ENCODE assay signal across 13 cellular contexts in genomic region chr20:50280851-50281655, GRCh38.
DNase-seq lines count a peak whose midpoint lies in the region; ATAC-seq, FAIRE-seq and TF ChIP-seq lines count a peak whose summit lies in the region.
"Had no signal": no experiment of that assay in that cellular context is flagged by ENCODE, and none has a peak within 500 bp of the region (broad histone marks: within the 10 kb centered on the region; RNA-seq: fewer than 3 reads in every experiment).

No MANE protein-coding gene starts in this region.

- H3K27me3 ChIP-seq in trophoblast cell (ENCODE audit: insufficient read depth, low read length) (no peaks in the 10 kb centered on the region), Caco-2 (replicated peaks; ENCODE audit: control insufficient read depth, insufficient read depth, low read length) (no peaks in the 10 kb centered on the region), H9 (ENCODE audit: insufficient read depth, low read length) (no peaks in the 10 kb centered on the region)

- H3K4me2 ChIP-seq in A549 = no peak overlapping the region
- no peak overlapping the region for H3K4me2 ChIP-seq in trophoblast cell (ENCODE audit: low read length)
- no peak overlapping the region for H3K4me2 ChIP-seq in H9 (ENCODE audit: insufficient read depth, insufficient read length, low read length)

- H3K36me3 ChIP-seq in trophoblast cell (ENCODE audit: control insufficient read depth in 1 of 2, insufficient read depth in 2 of 2, low read length in 2 of 2) (no peaks in the 10 kb centered on the region), Caco-2 (ENCODE audit: control insufficient read depth, insufficient read depth, low read length) (no peaks in the 10 kb centered on the region)
- H3K36me3 ChIP-seq: HAP-1 had no signal

- H3K9ac ChIP-seq in trophoblast cell (ENCODE audit: low read length) (no peak overlapping the region), H9 (ENCODE audit: extremely low read depth, insufficient read length, low read length) (no peak overlapping the region)

- H3K23me2 ChIP-seq in H9 (ENCODE audit: insufficient read length, low read depth, low read length, poor library complexity, severe bottlenecking) = no peaks in the 10 kb centered on the region

- H4K91ac ChIP-seq in trophoblast cell (ENCODE audit: low read depth, low read length) (peak overlapping the region; percentile 71), H9 (ENCODE audit: insufficient read length, low read depth, low read length) (no peak overlapping the region)

- H3K27ac Mint-ChIP-seq in Caco-2 (ENCODE audit: unreplicated experiment) = no peak overlapping the region
- H3K27ac Mint-ChIP-seq in H9 = no peak overlapping the region

- H3K27me3 Mint-ChIP-seq in Caco-2 (ENCODE audit: insufficient read depth, unreplicated experiment) (no peaks in the 10 kb centered on the region), H9 (ENCODE audit: low read depth) (peaks cover 8% of the 10 kb centered on the region)

- WGBS in A549 (ENCODE audit: missing lambda C conversion rate) = 84% methylated on average over 9 of the region's 9 CpGs
- WGBS in trophoblast cell (ENCODE audit: extremely low coverage, insufficient coverage, insufficient read length) = no CpG with 5 or more reads among the region's 9 CpGs
- no CpG with 5 or more reads among the region's 9 CpGs for WGBS in H9 (ENCODE audit: extremely low coverage, insufficient read length, low lambda C conversion rate)

- H2BK20ac ChIP-seq in H9 (ENCODE audit: low read depth, low read length, poor library complexity, severe bottlenecking) = no peak overlapping the region

- no peak for ATAC-seq in A549
- no peak for ATAC-seq in HG03045 (IDR thresholded peaks at IDR 0.05; ENCODE audit: unreplicated experiment)

- CTCF ChIA-PET in A549 (lab: Yijun Ruan, JAX) = interaction anchor here (0.7 to 3.0 kb wide), 14 partner anchors 8 to 183 kb away, joined by 3 to 9 read pairs (median 3); no protein-coding TSS in a partner anchor
- CTCF ChIA-PET in Caco-2 (lab: Charles Lee) = interaction anchor here (0.6 to 0.7 kb wide), 4 partner anchors 7 to 35 kb away, joined by 3 read pairs; no protein-coding TSS in a partner anchor

- no peak for FAIRE-seq in A549 (lab: Jason Lieb, UNC)

- H3K9me3 Mint-ChIP-seq in Caco-2 (ENCODE audit: unreplicated experiment) (no peaks in the 10 kb centered on the region), H9 (no peaks in the 10 kb centered on the region; a peak in 2 of 5 replicates)

- intact Hi-C loops in Caco-2 (cut with micrococcal nuclease; ENCODE audit: unreplicated experiment) = no loop called here

- H2BK15ac ChIP-seq in H9 (ENCODE audit: low read depth, low read length) = no peak overlapping the region

- TF ChIP-seq CTCF in A549 (IDR thresholded peaks at IDR 0.05) (no peak), fibroblast of villous mesenchyme (IDR thresholded peaks at IDR 0.05; ENCODE audit: insufficient read depth, low read depth, low read length) (no peak), Caco-2 (IDR thresholded peaks at IDR 0.05; ENCODE audit: insufficient read depth in 1 of 2, low read depth in 1 of 2, low read length in 1 of 2, severe bottlenecking in 1 of 2, unreplicated experiment in 1 of 2) (no peak), H9 (conservative IDR thresholded peaks at IDR 0.05) (no peak)

- TF ChIP-seq RAD21 in A549 (conservative IDR thresholded peaks at IDR 0.05 in 1 of 2, IDR thresholded peaks at IDR 0.05 in 1 of 2) = no peak

- no peaks in the 10 kb centered on the region for H3K9me3 ChIP-seq in A549
- no peaks in the 10 kb centered on the region for H3K9me3 ChIP-seq in trophoblast cell (ENCODE audit: insufficient read depth, low read depth, low read length)
- H3K9me3 ChIP-seq in Caco-2 = no peaks in the 10 kb centered on the region
- no peaks in the 10 kb centered on the region for H3K9me3 ChIP-seq in H9 (ENCODE audit: control insufficient read depth, low read depth, low read length)
- H3K9me3 ChIP-seq: HAP-1 had no signal

- H3K36me3 Mint-ChIP-seq in Caco-2 (ENCODE audit: insufficient read depth, unreplicated experiment) (no peaks in the 10 kb centered on the region), H9 (ENCODE audit: insufficient read depth in 1 of 3, low read depth in 3 of 3) (no peaks in the 10 kb centered on the region)

- no peaks in the 10 kb centered on the region for H4K20me1 ChIP-seq in H9 (ENCODE audit: control insufficient read depth, insufficient read depth, insufficient read length)

- TF ChIP-seq POLR2A in A549 (IDR thresholded peaks at IDR 0.05; ENCODE audit: low read length) = no peak

- H3K14ac ChIP-seq in trophoblast cell (ENCODE audit: low read length) (no peak overlapping the region), H9 (ENCODE audit: insufficient read depth, low read length) (no peak overlapping the region)

- no peak overlapping the region for H4K12ac ChIP-seq in trophoblast cell (ENCODE audit: low read depth, low read length)

- DNase-seq in A549 (ENCODE audit: low read depth in 1 of 2, low spot score in 1 of 2) = no peak
- DNase-seq in MV-4-11 (lab: John Stamatoyannopoulos, UW) = peak; percentile 82
- peak; percentile 91 for DNase-seq in fibroblast of villous mesenchyme (ENCODE audit: low read depth)
- peak in 1 of 2 donors; percentile 38 for DNase-seq in trophoblast cell
- DNase-seq in Caco-2 = no peak
- no peak for DNase-seq in GOT3 (lab: John Stamatoyannopoulos, UW)
- DNase-seq in H9 = no peak
- DNase-seq: NCI-H1417 treated with DMSO at 0.1 percent for 48 hours, NCI-H2029, SIG-M5 had no signal

- H4K5ac ChIP-seq in H9 (ENCODE audit: insufficient read length, low read depth, low read length) = no peak overlapping the region

- H3K27ac ChIP-seq in A549 (peak overlapping the region; percentile 96), trophoblast cell (ENCODE audit: low read depth, low read length) (no peak overlapping the region), H9 (ENCODE audit: insufficient read length, low read depth, low read length) (no peak overlapping the region)
- H3K27ac ChIP-seq: C4-2B had no signal

- H2BK5ac ChIP-seq in trophoblast cell (ENCODE audit: low read depth, low read length, poor library complexity) (peak overlapping the region; percentile 38), H9 (ENCODE audit: insufficient read length, low read length) (no peak overlapping the region)

- peaks cover 76% of the 10 kb centered on the region for H3K4me1 ChIP-seq in A549
- peaks cover 23 to 27% of the 10 kb centered on the region in 2 experiments for H3K4me1 ChIP-seq in trophoblast cell (ENCODE audit: control insufficient read depth in 1 of 2, insufficient read depth in 2 of 2, low read length in 2 of 2)
- H3K4me1 ChIP-seq in Caco-2 = peaks cover 34% of the 10 kb centered on the region
- H3K4me1 ChIP-seq in H9 (ENCODE audit: insufficient read depth, low read length) = no peaks in the 10 kb centered on the region
- H3K4me1 ChIP-seq: HAP-1 had no signal

- no TSS peak for BruUV-seq in Caco-2 (replicated peaks; lab: Mats Ljungman, UMichigan)

- H4K8ac ChIP-seq in trophoblast cell (ENCODE audit: low read depth, low read length) (no peak overlapping the region), H9 (replicated peaks; ENCODE audit: insufficient read length, low read depth, low read length) (no peak overlapping the region)

- POLR2A ChIA-PET in A549 (lab: Yijun Ruan, JAX) (no interaction called here), Caco-2 (lab: Charles Lee) (no interaction called here)

- H3T11ph ChIP-seq in H9 (ENCODE audit: low read length) = no peak overlapping the region

- H3K18ac ChIP-seq in trophoblast cell (ENCODE audit: low read length) (no peak overlapping the region), H9 (ENCODE audit: insufficient read length, low read depth, low read length) (no peak overlapping the region)

- peaks cover 14% of the 10 kb centered on the region for H3K4me1 Mint-ChIP-seq in Caco-2 (ENCODE audit: low read depth, unreplicated experiment)
- peaks cover 2 to 21% of the 10 kb centered on the region in 2 experiments; a peak in 2 of 4 replicates for H3K4me1 Mint-ChIP-seq in H9

- H3K23ac ChIP-seq in trophoblast cell (ENCODE audit: low read length) = no peak overlapping the region
- H3K23ac ChIP-seq in H9 (ENCODE audit: insufficient read length, low read depth, low read length) = no peak overlapping the region

- no peak overlapping the region for H3K56ac ChIP-seq in H9 (ENCODE audit: insufficient read length, low read depth, low read length)

- H3K79me2 ChIP-seq in trophoblast cell (ENCODE audit: control insufficient read depth, insufficient read depth, low read length, poor library complexity) (peaks cover 2% of the 10 kb centered on the region), H9 (ENCODE audit: insufficient read depth, low read length) (no peaks in the 10 kb centered on the region)

- H3K4me3 Mint-ChIP-seq in Caco-2 (ENCODE audit: unreplicated experiment) = no peak overlapping the region
- no peak overlapping the region for H3K4me3 Mint-ChIP-seq in H9

- H2BK12ac ChIP-seq in trophoblast cell (ENCODE audit: low read length) (no peak overlapping the region), H9 (ENCODE audit: insufficient read length, low read depth, low read length) (no peak overlapping the region)

- TF ChIP-seq EP300 in A549 (IDR thresholded peaks at IDR 0.05) = no peak

- no peak overlapping the region for H3K4ac ChIP-seq in trophoblast cell (ENCODE audit: low read depth, low read length)
- no peak overlapping the region for H3K4ac ChIP-seq in H9 (ENCODE audit: low read depth, low read length)

- H3K79me1 ChIP-seq in trophoblast cell (ENCODE audit: low read length) = peaks cover 24% of the 10 kb centered on the region
- no peaks in the 10 kb centered on the region for H3K79me1 ChIP-seq in H9 (ENCODE audit: insufficient read depth, low read depth, low read length, poor library complexity, severe bottlenecking)

- H2AFZ ChIP-seq in trophoblast cell (ENCODE audit: insufficient read depth, low read length, poor library complexity) (no peak overlapping the region), H9 (ENCODE audit: low read length) (no peak overlapping the region)

- H2AK5ac ChIP-seq in trophoblast cell (ENCODE audit: low read length) (no peak overlapping the region), H9 (ENCODE audit: insufficient read length, low read length) (no peak overlapping the region)

- H3K4me3 ChIP-seq in A549 = no peak overlapping the region
- no peak overlapping the region for H3K4me3 ChIP-seq in fibroblast of villous mesenchyme (ENCODE audit: low read depth, low read length)
- no peak overlapping the region for H3K4me3 ChIP-seq in trophoblast cell (ENCODE audit: low read depth, low read length)
- no peak overlapping the region for H3K4me3 ChIP-seq in Caco-2 (ENCODE audit: low read depth, low read length)
- H3K4me3 ChIP-seq: HAP-1 had no signal

- H2BK120ac ChIP-seq in trophoblast cell (ENCODE audit: insufficient read depth, low read length, poor library complexity) (no peak overlapping the region), H9 (ENCODE audit: low read depth, low read length, poor library complexity, severe bottlenecking) (no peak overlapping the region)

TF ChIP-seq in A549, 52 proteins besides CTCF, POLR2A, EP300 and RAD21 (continues in another document):
- no peak for TF ChIP-seq RCOR1 (IDR thresholded peaks at IDR 0.05; ENCODE audit: low read depth, low read length)
- TF ChIP-seq PHF8 (IDR thresholded peaks at IDR 0.05; ENCODE audit: borderline replicate concordance, low read depth) = no peak

Comparison
In these comparisons a context has a peak if more than half of its experiments do, and no peak if none do; other contexts are left out.
1. DNase-seq: peak in MV-4-11 (single experiment) and fibroblast of villous mesenchyme (single experiment); none in A549 (0 of 2), Caco-2 (0 of 2), GOT3 (single experiment) and H9 (single experiment).
2. H3K27ac ChIP-seq: peak in A549 (2 of 2); none in trophoblast cell (single experiment) and H9 (single experiment).